Comparison of ENCODE assay signal across 20 cellular contexts in the genomic region with DNA sequence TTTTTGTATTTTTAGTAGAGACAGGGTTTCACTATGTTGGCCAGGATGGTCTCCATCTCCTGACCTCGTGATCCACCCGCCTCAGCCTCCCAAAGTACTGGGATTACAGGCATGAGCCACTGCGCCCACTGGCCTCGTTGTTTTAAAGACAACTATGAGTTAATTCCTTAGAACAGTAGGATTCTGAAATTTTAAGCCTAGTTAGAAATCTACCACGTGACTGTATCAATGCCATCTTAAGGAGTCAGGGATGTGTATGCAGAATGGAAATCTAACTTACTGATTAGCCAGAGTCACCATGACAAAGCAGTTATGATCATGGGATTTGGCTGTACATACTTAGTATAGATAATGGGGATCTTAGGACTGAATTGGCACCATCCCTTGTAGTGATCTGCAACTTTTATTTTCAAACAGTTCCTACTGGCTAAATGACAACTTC. TPM values are rescaled to one million over a fixed set of nuclear protein-coding genes. Genes with fewer than 3 reads are reported as not detected.
DNase-seq lines count a peak whose midpoint lies in the region; ATAC-seq, FAIRE-seq and TF ChIP-seq lines count a peak whose summit lies in the region.
"Had no signal": no experiment of that assay in that cellular context is flagged by ENCODE, and none has a peak within 500 bp of the region (broad histone marks: within the 10 kb centered on the region; RNA-seq: fewer than 3 reads in every experiment).

No MANE protein-coding gene starts in this region.

- H2AK9ac ChIP-seq in IMR-90 (replicated peaks; ENCODE audit: low read depth, low read length, poor library complexity), result no peak overlapping the region

- no peak overlapping the region for H3K4me3 ChIP-seq in CD4-positive, CD25-positive, alpha-beta regulatory T cell (ENCODE audit: low read depth, low read length)
- H3K4me3 ChIP-seq in IMR-90 (ENCODE audit: insufficient read depth, low read depth, low read length), result no peak overlapping the region
- no peak overlapping the region for H3K4me3 ChIP-seq in K562
- no peak overlapping the region for H3K4me3 ChIP-seq in naive thymus-derived CD4-positive, alpha-beta T cell (ENCODE audit: low read length)
- H3K4me3 ChIP-seq: SJCRH30, skin epidermis, upper lobe of right lung had no signal

- H3K36me3 Mint-ChIP-seq in CD4-positive, CD25-positive, alpha-beta regulatory T cell, result peaks cover 14% of the 10 kb centered on the region
- peaks cover 4 to 13% (median 11%) of the 10 kb centered on the region in 5 donors for H3K36me3 Mint-ChIP-seq in naive thymus-derived CD4-positive, alpha-beta T cell

- H3K14ac ChIP-seq in IMR-90 (replicated peaks; ENCODE audit: low read depth, low read length), result no peak overlapping the region

- H3K36me3 ChIP-seq in CD4-positive, CD25-positive, alpha-beta regulatory T cell (ENCODE audit: control insufficient read depth, insufficient read depth, low read length), result peaks cover 27% of the 10 kb centered on the region
- H3K36me3 ChIP-seq in IMR-90 (ENCODE audit: control insufficient read depth, insufficient read depth, low read length), result peaks cover 16% of the 10 kb centered on the region
- peaks cover 50% of the 10 kb centered on the region for H3K36me3 ChIP-seq in K562 (ENCODE audit: control insufficient read depth, insufficient read depth, low read length)
- H3K36me3 ChIP-seq in naive thymus-derived CD4-positive, alpha-beta T cell (ENCODE audit: control insufficient read depth in 2 of 3, insufficient read depth in 3 of 3, low read length in 3 of 3), result peaks cover 0 to 36% (median 0%) of the 10 kb centered on the region in 3 experiments

- WGBS in IMR-90 (ENCODE audit: extremely low coverage in 2 of 2, insufficient read length in 1 of 2), 2 experiments, result 90% methylated on average over 2 of the region's 5 CpGs; no CpG with 5 or more reads in 1 of the 2 experiments
- 62% methylated on average over 5 of the region's 5 CpGs for WGBS in K562 (ENCODE audit: insufficient coverage, low coverage, missing lambda C conversion rate)

- H3K27ac Mint-ChIP-seq in CD4-positive, CD25-positive, alpha-beta regulatory T cell, result peak overlapping the region in 2 of 3 donors; percentile 27 to 61
- H3K27ac Mint-ChIP-seq in naive thymus-derived CD4-positive, alpha-beta T cell, result peak overlapping the region in 3 of 9 donors; percentile 5 to 38 (median 25)

- no peak for ATAC-seq in CD4-positive, CD25-positive, alpha-beta regulatory T cell (ENCODE audit: low read depth in 2 of 2)
- no peak for ATAC-seq in IMR-90 (ENCODE audit: low read depth)
- no peak; the same call in 2 of the 3 replicates for ATAC-seq in K562
- no peak for ATAC-seq in naive thymus-derived CD4-positive, alpha-beta T cell
- ATAC-seq in GM18907 (IDR thresholded peaks at IDR 0.05; ENCODE audit: unreplicated experiment), result no peak
- ATAC-seq: stimulated activated naive B cell treated with anti-CD40 and anti-IgM and Interleukin-4, amounts not matched to agents 10 μg/mL and 1 μg/mL and 100 μg/mL, for 72 hours; upper lobe of right lung had no signal

- H3K9ac ChIP-seq in IMR-90 (ENCODE audit: low read depth, low read length) (no peak overlapping the region), K562 (ENCODE audit: insufficient read depth in 1 of 2, low read depth in 2 of 2, low read length in 2 of 2) (peak overlapping the region in 1 of 2 experiments; percentile 97; a peak in 2 of 4 replicates)

- dilution Hi-C loops in IMR-90 (cut with HindIII; ENCODE audit: low sequenced_read_pairs, unreplicated experiment), result no loop called here

- H3K56ac ChIP-seq in IMR-90 (ENCODE audit: extremely low read depth, insufficient read depth, low read length), result no peak overlapping the region

- POLR2A ChIA-PET in IMR-90 (lab: Charles Lee; ENCODE audit: unreplicated experiment), result no interaction called here
- POLR2A ChIA-PET in K562 (lab: Yijun Ruan, JAX), result interaction anchor here (0.9 to 1.5 kb wide), 2 partner anchors 11 to 13 kb away, joined by 3 read pairs; no protein-coding TSS in a partner anchor
- POLR2A ChIA-PET in naive thymus-derived CD4-positive, alpha-beta T cell (lab: Charles Lee), result no interaction called here

- H4K5ac ChIP-seq in IMR-90 (ENCODE audit: low read depth, low read length), result peak overlapping the region; percentile 60

- peak overlapping the region; percentile 74 for H3K18ac ChIP-seq in IMR-90 (ENCODE audit: low read depth, low read length)

- H3K79me1 ChIP-seq in IMR-90 (ENCODE audit: low read depth in 1 of 2, low read length in 2 of 2), result peaks cover 34 to 71% of the 10 kb centered on the region in 2 experiments

- H4K20me1 ChIP-seq in IMR-90 (ENCODE audit: insufficient read depth, low read length), result no peaks in the 10 kb centered on the region; the same call in 1 of the 2 replicates
- no peaks in the 10 kb centered on the region for H4K20me1 ChIP-seq in K562 (replicated peaks; ENCODE audit: control insufficient read depth, insufficient read depth, low read length)

- H3K27ac ChIP-seq in CD4-positive, CD25-positive, alpha-beta regulatory T cell (ENCODE audit: insufficient read depth, low read length, poor library complexity, severe bottlenecking), result no peak overlapping the region
- H3K27ac ChIP-seq in IMR-90 (ENCODE audit: insufficient read depth, low read length), result peak overlapping the region; percentile 82; the same call in 1 of the 2 replicates
- peak overlapping the region; percentile 95 for H3K27ac ChIP-seq in K562 (ENCODE audit: extremely low read depth, low read depth, low read length)
- H3K27ac ChIP-seq in naive thymus-derived CD4-positive, alpha-beta T cell (ENCODE audit: low read depth, low read length), result no peak overlapping the region
- H3K27ac ChIP-seq: SJCRH30, skin epidermis, upper lobe of right lung had no signal

- CTCF ChIA-PET in IMR-90 (lab: Yijun Ruan, JAX), result no interaction called here
- CTCF ChIA-PET in K562 (lab: Yijun Ruan, JAX; ENCODE audit: low intra/inter-chr PET ratio), result no interaction called here
- CTCF ChIA-PET in naive thymus-derived CD4-positive, alpha-beta T cell (lab: Charles Lee), result no interaction called here

- H2BK120ac ChIP-seq in IMR-90 (ENCODE audit: low read depth, low read length), result peak overlapping the region; percentile 56

- H3K4me1 Mint-ChIP-seq in CD4-positive, CD25-positive, alpha-beta regulatory T cell, result peaks cover 28 to 43% (median 36%) of the 10 kb centered on the region in 4 donors
- peaks cover 26 to 49% (median 40%) of the 10 kb centered on the region in 7 donors for H3K4me1 Mint-ChIP-seq in naive thymus-derived CD4-positive, alpha-beta T cell

- H4K8ac ChIP-seq in IMR-90 (ENCODE audit: low read depth in 2 of 2, low read length in 2 of 2), result peak overlapping the region in 1 of 2 experiments; percentile 42; a peak in 2 of 4 replicates

- TF ChIP-seq POLR2A in IMR-90 (IDR thresholded peaks at IDR 0.05; ENCODE audit: low read depth, low read length) (no peak), K562 (conservative IDR thresholded peaks at IDR 0.05) (no peak; the same call in 1 of the 2 replicates)

- peak overlapping the region; percentile 60 for H2BK5ac ChIP-seq in IMR-90 (ENCODE audit: low read depth, low read length, poor library complexity, severe bottlenecking)

- FAIRE-seq in K562 (lab: Jason Lieb, UNC), result peak; percentile 69
- FAIRE-seq: H54 had no signal

- peak overlapping the region; percentile 24; the same call in 2 of the 3 replicates for H2BK15ac ChIP-seq in IMR-90 (ENCODE audit: low read depth, low read length)

- H3K9me1 ChIP-seq in IMR-90 (ENCODE audit: insufficient read depth, low read length) (peaks cover 11% of the 10 kb centered on the region), K562 (ENCODE audit: control insufficient read depth, insufficient read depth, low read length) (no peaks in the 10 kb centered on the region)

- H3K9me3 Mint-ChIP-seq in CD4-positive, CD25-positive, alpha-beta regulatory T cell, result no peaks in the 10 kb centered on the region
- H3K9me3 Mint-ChIP-seq in naive thymus-derived CD4-positive, alpha-beta T cell, result no peaks in the 10 kb centered on the region
- H3K9me3 Mint-ChIP-seq: stimulated activated naive B cell treated with anti-CD40 and anti-IgM and Interleukin-4, amounts not matched to agents 10 μg/mL and 1 μg/mL and 100 μg/mL, for 72 hours had no signal

- peak overlapping the region; percentile 24; the same call in 1 of the 2 replicates for H4K91ac ChIP-seq in IMR-90 (ENCODE audit: insufficient read depth, low read depth, low read length)

- peak overlapping the region; percentile 12 for H3K4ac ChIP-seq in IMR-90 (ENCODE audit: low read depth, low read length)

- H3K9me3 ChIP-seq in CD4-positive, CD25-positive, alpha-beta regulatory T cell (ENCODE audit: control insufficient read depth in 2 of 2, low read length in 2 of 2), result no peaks in the 10 kb centered on the region
- H3K9me3 ChIP-seq in IMR-90 (ENCODE audit: control insufficient read depth, insufficient read depth, low read length) (no peaks in the 10 kb centered on the region), K562 (replicated peaks; ENCODE audit: control insufficient read depth, insufficient read depth, low read depth, low read length) (no peaks in the 10 kb centered on the region)
- H3K9me3 ChIP-seq in naive thymus-derived CD4-positive, alpha-beta T cell (ENCODE audit: control insufficient read depth in 2 of 3, low read length in 3 of 3), result no peaks in the 10 kb centered on the region
- H3K9me3 ChIP-seq: BE2C, SJCRH30, upper lobe of right lung had no signal

- in situ Hi-C loops in IMR-90 (cut with MboI; ENCODE audit: low sequenced_read_pairs) (loop anchor here (25.0 kb wide), 1 partner anchor 127 kb away; no protein-coding TSS in a partner anchor), K562 (cut with MboI) (no loop called here)

- peak overlapping the region; percentile 26 for H3K23ac ChIP-seq in IMR-90 (ENCODE audit: low read depth, low read length)

- TF ChIP-seq RAD21 in IMR-90 (IDR thresholded peaks at IDR 0.05; ENCODE audit: low read length), result no peak
- no peak for TF ChIP-seq RAD21 in K562 (CRISPR knock-in tag; conservative IDR thresholded peaks at IDR 0.05 in 1 of 2, IDR thresholded peaks at IDR 0.05 in 1 of 2)

- H2AK5ac ChIP-seq in IMR-90 (ENCODE audit: low read depth, low read length), result no peak overlapping the region; the same call in 1 of the 2 replicates

- no peak overlapping the region; the same call in 1 of the 2 replicates for H3K4me2 ChIP-seq in IMR-90 (ENCODE audit: low read depth, low read length)
- peak overlapping the region; percentile 74 for H3K4me2 ChIP-seq in K562 (ENCODE audit: insufficient read depth, low read length)

- no peaks in the 10 kb centered on the region for H3K27me3 Mint-ChIP-seq in CD4-positive, CD25-positive, alpha-beta regulatory T cell
- H3K27me3 Mint-ChIP-seq in naive thymus-derived CD4-positive, alpha-beta T cell, result no peaks in the 10 kb centered on the region
- H3K27me3 Mint-ChIP-seq: stimulated activated naive B cell treated with anti-CD40 and anti-IgM and Interleukin-4, amounts not matched to agents 10 μg/mL and 1 μg/mL and 100 μg/mL, for 72 hours had no signal

- DNase-seq in CD4-positive, CD25-positive, alpha-beta regulatory T cell, result no peak
- DNase-seq in IMR-90 (peak; percentile 58), K562 (ENCODE audit: extremely low read depth in 1 of 4, low spot score in 3 of 4) (peak; percentile 35 to 66 (median 44)), LoVo (ENCODE audit: low spot score) (no peak), KG1 (lab: John Stamatoyannopoulos, UW) (no peak), GF-D8 (lab: John Stamatoyannopoulos, UW) (no peak)
- no peak for DNase-seq in naive thymus-derived CD4-positive, alpha-beta T cell
- DNase-seq: activated CD8-positive, alpha-beta memory T cell treated with anti-CD3 and anti-CD28 coated beads for 24 hours; activated naive CD4-positive, alpha-beta T cell treated with Interleukin-2 at 50 U/mL for 16 hours; BE2C; KBM-7; mesendoderm; NCI-H1417; SJCRH30; stimulated activated naive B cell treated with anti-CD40 and anti-IgM and Interleukin-4, amounts not matched to agents 10 μg/mL and 1 μg/mL and 100 μg/mL, for 72 hours; upper lobe of right lung had no signal

- H2AFZ ChIP-seq in IMR-90 (replicated peaks; ENCODE audit: low read length, poor library complexity) (no peak overlapping the region), K562 (ENCODE audit: low read depth, low read length) (no peak overlapping the region)

- H3K4me3 Mint-ChIP-seq in CD4-positive, CD25-positive, alpha-beta regulatory T cell, result peak overlapping the region in 3 of 4 donors; percentile 5 to 99 (median 36)
- peak overlapping the region in 8 of 10 donors; percentile 42 to 78 (median 64) for H3K4me3 Mint-ChIP-seq in naive thymus-derived CD4-positive, alpha-beta T cell
- H3K4me3 Mint-ChIP-seq: stimulated activated naive B cell treated with anti-CD40 and anti-IgM and Interleukin-4, amounts not matched to agents 10 μg/mL and 1 μg/mL and 100 μg/mL, for 72 hours had no signal

- TF ChIP-seq CTCF in IMR-90 (conservative IDR thresholded peaks at IDR 0.05; ENCODE audit: low read depth, low read length), result no peak
- TF ChIP-seq CTCF in K562 (IDR thresholded peaks at IDR 0.05 in 2 of 3, conservative IDR thresholded peaks at IDR 0.05 in 1 of 3; ENCODE audit: insufficient read depth in 2 of 3, low read depth in 1 of 3, low read length in 3 of 3), result no peak

- BruUV-seq in IMR-90 (replicated peaks; lab: Mats Ljungman, UMichigan) (no TSS peak), K562 (replicated peaks; lab: Mats Ljungman, UMichigan) (no TSS peak)

- intact Hi-C loops in IMR-90 (cut with micrococcal nuclease), result no loop called here
- intact Hi-C loops in K562 (cut with micrococcal nuclease), result loop anchor here (5.0 kb wide), 1 partner anchor 102 kb away; no protein-coding TSS in a partner anchor
- intact Hi-C loops in naive thymus-derived CD4-positive, alpha-beta T cell (cut with micrococcal nuclease), result loop anchor here in 1 of 2 donors (5.0 kb wide), 2 partner anchors 142 to 243 kb away; a partner anchor contains a TSS

- no peaks in the 10 kb centered on the region for H3K27me3 ChIP-seq in CD4-positive, CD25-positive, alpha-beta regulatory T cell (ENCODE audit: control insufficient read depth, insufficient read depth, low read length)
- H3K27me3 ChIP-seq in IMR-90 (ENCODE audit: control insufficient read depth, insufficient read depth, low read length), result no peaks in the 10 kb centered on the region
- no peaks in the 10 kb centered on the region for H3K27me3 ChIP-seq in K562 (ENCODE audit: control insufficient read depth in 2 of 2, insufficient read depth in 2 of 2, low read length in 2 of 2)
- no peaks in the 10 kb centered on the region for H3K27me3 ChIP-seq in naive thymus-derived CD4-positive, alpha-beta T cell (ENCODE audit: control insufficient read depth in 2 of 2, insufficient read depth in 2 of 2, low read length in 2 of 2)
- H3K27me3 ChIP-seq: BE2C, SJCRH30, upper lobe of right lung had no signal

- peaks cover 20% of the 10 kb centered on the region for H3K4me1 ChIP-seq in CD4-positive, CD25-positive, alpha-beta regulatory T cell (ENCODE audit: control insufficient read depth, insufficient read depth, low read length, poor library complexity, severe bottlenecking)
- H3K4me1 ChIP-seq in IMR-90 (ENCODE audit: control insufficient read depth, insufficient read depth, low read length) (peaks cover 19% of the 10 kb centered on the region), K562 (replicated peaks in 1 of 2; ENCODE audit: control insufficient read depth in 2 of 2, insufficient read depth in 2 of 2, low read length in 2 of 2) (peaks cover 22 to 41% of the 10 kb centered on the region in 2 experiments)
- H3K4me1 ChIP-seq in naive thymus-derived CD4-positive, alpha-beta T cell (ENCODE audit: control insufficient read depth in 2 of 2, insufficient read depth in 2 of 2, low read length in 2 of 2), result peaks cover 15 to 17% of the 10 kb centered on the region in 2 donors
- H3K4me1 ChIP-seq: SJCRH30 had no signal

- peak overlapping the region; percentile 69 for H2BK20ac ChIP-seq in IMR-90 (ENCODE audit: low read depth, low read length)

- peaks cover 75% of the 10 kb centered on the region for H3K79me2 ChIP-seq in K562 (ENCODE audit: control insufficient read depth, insufficient read depth, low read length)

- TF ChIP-seq EP300 in K562 (IDR thresholded peaks at IDR 0.05; ENCODE audit: low read length), result peak; percentile 80

RNA-seq across cellular contexts. Expression of a gene that starts 2.8 kb away (rescaled TPM):
- total RNA-seq in CD4-positive, CD25-positive, alpha-beta regulatory T cell, result 14.8 TPM
- polyA plus RNA-seq in CD4-positive, CD25-positive, alpha-beta regulatory T cell, result 10 to 100 TPM; 29.0 to 33.5 (median 31.6) TPM
- total RNA-seq in IMR-90 (2012; rRNA removed) (40.1 and 61.9 TPM in 2 replicates), K562 (2014; rRNA removed) (41.3 and 44.9 TPM in 2 replicates), K562 (2014; rRNA removed; fragmentation: Illumina TruSeq; extraction: Trizol) (102 and 119 TPM in 2 replicates), K562 (2015; rRNA removed; fragmentation: Illumina TruSeq; extraction: Trizol) (91.8 and 104 TPM in 2 replicates), K562 (2021) (61.2 and 74.2 TPM in 2 replicates)
- polyA plus RNA-seq in IMR-90 (2012; rRNA removed) (19.8 and 28.8 TPM in 2 replicates), K562 (2011; rRNA removed) (117 and 119 TPM in 2 replicates), K562 (2014; fragmentation: Illumina TruSeq; extraction: Trizol) (93.3 and 113 TPM in 2 replicates), K562 (2014; fragmentation: Nextera tagmentation; extraction: Ambion mirVana) (100 to 1,000 TPM; 107 to 150 TPM), K562 (2014; rRNA removed) (66.4 and 70.1 TPM in 2 replicates)
- polyA plus RNA-seq in IMR-90 (2012; cell fraction: cytosol; rRNA removed), result 4.6 and 6.5 TPM in 2 replicates
- polyA plus RNA-seq in IMR-90 (2012; cell fraction: nucleus; rRNA removed; ENCODE audit: low replicate concordance), result 1.9 and 10.9 TPM in 2 replicates
- total RNA-seq in K562 (2011; cell fraction: chromatin; rRNA removed; ENCODE audit: low replicate concordance), result 16.8 and 17.6 TPM in 2 replicates
- 6.5 and 8.6 TPM in 2 replicates for total RNA-seq in K562 (2011; cell fraction: nucleolus; rRNA removed)
- total RNA-seq in K562 (2011; cell fraction: nucleoplasm; rRNA removed), result 16.4 and 23.5 TPM in 2 replicates
- polyA plus RNA-seq in K562 (2011; cell fraction: cytosol; rRNA removed), result 15.8 and 39.6 TPM in 2 replicates
- 12.5 and 15.1 TPM in 2 replicates for polyA plus RNA-seq in K562 (2011; cell fraction: nucleus; rRNA removed)
- 63.4 and 74.9 TPM in 2 replicates for polyA plus RNA-seq in K562 (2012)
- polyA minus RNA-seq in K562 (2011; rRNA and poly(A)+ RNA removed), result 62.0 and 96.6 TPM in 2 replicates
- 27.4 and 29.0 TPM in 2 replicates for polyA minus RNA-seq in K562 (2011; cell fraction: cytosol; rRNA and poly(A)+ RNA removed)
- 5.4 and 10.9 TPM in 2 replicates for polyA minus RNA-seq in K562 (2011; cell fraction: nucleus; rRNA and poly(A)+ RNA removed)
- total RNA-seq in naive thymus-derived CD4-positive, alpha-beta T cell, result 10 to 100 TPM; 15.4 to 34.6 (median 27.8) TPM
- 10 to 100 TPM; 18.5 to 34.9 TPM for polyA plus RNA-seq in naive thymus-derived CD4-positive, alpha-beta T cell

RNA-seq across cellular contexts. Expression of a gene that starts 28.8 kb away (rescaled TPM):
- not detected for total RNA-seq in CD4-positive, CD25-positive, alpha-beta regulatory T cell
- polyA plus RNA-seq in CD4-positive, CD25-positive, alpha-beta regulatory T cell, result under 1 TPM; 0.15 to 0.67 (median 0.43) TPM
- total RNA-seq in IMR-90 (2012; rRNA removed), result under 0.01 TPM in 2 replicates
- 0.03 and 0.12 TPM in 2 replicates for polyA plus RNA-seq in IMR-90 (2012; rRNA removed)
- under 0.01 and 0.02 TPM in 2 replicates for polyA plus RNA-seq in IMR-90 (2012; cell fraction: cytosol; rRNA removed)
- polyA plus RNA-seq in IMR-90 (2012; cell fraction: nucleus; rRNA removed; ENCODE audit: low replicate concordance), result 0.01 and 0.02 TPM in 2 replicates
- total RNA-seq in K562 (2011; cell fraction: chromatin; rRNA removed; ENCODE audit: low replicate concordance), result not detected in 2 replicates
- total RNA-seq in K562 (2011; cell fraction: nucleolus; rRNA removed), result not detected in 2 replicates
- total RNA-seq in K562 (2011; cell fraction: nucleoplasm; rRNA removed), result 0.15 TPM in 1 of 2 replicates, not detected in the other
- 0.05 TPM in 1 of 2 replicates, not detected in the other for total RNA-seq in K562 (2014; rRNA removed)
- total RNA-seq in K562 (2014; rRNA removed; fragmentation: Illumina TruSeq; extraction: Trizol), result not detected in 2 replicates
- total RNA-seq in K562 (2015; rRNA removed; fragmentation: Illumina TruSeq; extraction: Trizol), result not detected in 2 replicates
- total RNA-seq in K562 (2021), result 0.47 and 0.78 TPM in 2 replicates
- not detected in 2 replicates for polyA plus RNA-seq in K562 (2011; rRNA removed)
- not detected in 2 replicates for polyA plus RNA-seq in K562 (2011; cell fraction: cytosol; rRNA removed)
- not detected in 2 replicates for polyA plus RNA-seq in K562 (2011; cell fraction: nucleus; rRNA removed)
- 0.21 and 0.22 TPM in 2 replicates for polyA plus RNA-seq in K562 (2012)
- 0.03 TPM in 1 of 2 replicates, not detected in the other for polyA plus RNA-seq in K562 (2014; fragmentation: Illumina TruSeq; extraction: Trizol)
- under 1 TPM; 0.07 to 0.10 TPM for polyA plus RNA-seq in K562 (2014; fragmentation: Nextera tagmentation; extraction: Ambion mirVana)
- 0.04 TPM in 1 of 2 replicates, not detected in the other for polyA plus RNA-seq in K562 (2014; rRNA removed)
- not detected in 2 replicates for polyA minus RNA-seq in K562 (2011; rRNA and poly(A)+ RNA removed)
- polyA minus RNA-seq in K562 (2011; cell fraction: cytosol; rRNA and poly(A)+ RNA removed), result not detected in 2 replicates
- 0.11 TPM in 1 of 2 replicates, not detected in the other for polyA minus RNA-seq in K562 (2011; cell fraction: nucleus; rRNA and poly(A)+ RNA removed)
- total RNA-seq in naive thymus-derived CD4-positive, alpha-beta T cell, result under 1 TPM in 1 of 5 experiments, not detected in 4; 0.05 TPM
- polyA plus RNA-seq in naive thymus-derived CD4-positive, alpha-beta T cell, result 1 to 10 TPM in 1 of 2 donors, under 1 TPM in 1; 0.39 to 2.2 TPM
- total RNA-seq: glomerular endothelial cell had no signal

Comparison
In these comparisons a context has a peak if more than half of its experiments do, and no peak if none do; other contexts are left out.
1. DNase-seq: peak in IMR-90 (single experiment) and K562 (4 of 4); none in CD4-positive, CD25-positive, alpha-beta regulatory T cell (0 of 3), naive thymus-derived CD4-positive, alpha-beta T cell (0 of 9), LoVo (single experiment), KG1 (single experiment) and GF-D8 (single experiment).
2. H3K27ac ChIP-seq: peak in IMR-90 (single experiment) and K562 (single experiment); none in CD4-positive, CD25-positive, alpha-beta regulatory T cell (single experiment) and naive thymus-derived CD4-positive, alpha-beta T cell (single experiment).